Comparison of ENCODE assay signal across 11 cellular contexts in the genomic region with DNA sequence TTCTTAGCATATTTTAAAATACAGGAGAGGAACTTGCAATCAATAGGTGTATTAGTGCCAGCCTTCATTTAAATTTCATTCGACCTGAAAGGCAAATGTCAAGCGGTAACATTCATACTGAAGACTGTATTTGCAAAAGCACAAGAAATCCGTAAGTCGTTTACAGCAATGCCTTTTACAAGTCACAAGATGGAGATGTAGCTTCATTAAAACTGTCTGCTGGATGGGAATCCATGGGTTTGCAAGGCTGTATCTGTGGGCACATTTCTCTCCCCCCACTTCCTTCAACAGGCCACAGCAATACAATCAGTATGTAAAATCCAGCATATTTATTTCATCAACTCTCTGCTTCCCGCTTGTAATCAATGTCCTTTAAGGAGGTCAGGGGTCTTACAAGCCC.
DNase-seq lines count a peak whose midpoint lies in the region; ATAC-seq and TF ChIP-seq lines count a peak whose summit lies in the region.
"Had no signal": no experiment of that assay in that cellular context is flagged by ENCODE, and none has a peak within 500 bp of the region (broad histone marks: within the 10 kb centered on the region; RNA-seq: fewer than 3 reads in every experiment).

No MANE protein-coding gene starts in this region.

- TF ChIP-seq CTCF in LNCaP clone FGC (IDR thresholded peaks at IDR 0.05; ENCODE audit: control insufficient read depth, extremely low read depth, insufficient read depth) = peak; percentile 25; the same call in 1 of the 2 replicates
- peak; percentile 25 for TF ChIP-seq CTCF in epithelial cell of proximal tubule (conservative IDR thresholded peaks at IDR 0.05; ENCODE audit: low read depth, low read length)

- POLR2A ChIA-PET in naive thymus-derived CD8-positive, alpha-beta T cell (lab: Charles Lee) = no interaction called here

- peak overlapping the region in 6 of 10 donors; percentile 4 to 94 (median 63) for H3K27ac Mint-ChIP-seq in naive thymus-derived CD8-positive, alpha-beta T cell
- H3K27ac Mint-ChIP-seq: activated CD8-positive, alpha-beta T cell treated with anti-CD3 and anti-CD28 coated beads for 36 hours; stimulated activated effector memory CD8-positive, alpha-beta T cell treated with anti-CD3 and anti-CD28 coated beads, Interleukin-12 subunit alpha, Interleukin-12 subunit beta, amount 100 ng/mL, for 72 hours had no signal

- H3K4me3 ChIP-seq in LNCaP clone FGC (ENCODE audit: low read depth, low read length) = no peak overlapping the region
- no peak overlapping the region for H3K4me3 ChIP-seq in epithelial cell of proximal tubule (ENCODE audit: low read depth, low read length)

- no peak for ATAC-seq in naive thymus-derived CD8-positive, alpha-beta T cell
- no peak for ATAC-seq in HG03159 (IDR thresholded peaks at IDR 0.05; ENCODE audit: unreplicated experiment)
- ATAC-seq: activated CD8-positive, alpha-beta T cell treated with anti-CD3 and anti-CD28 coated beads for 36 hours; stimulated activated effector memory CD8-positive, alpha-beta T cell treated with anti-CD3 and anti-CD28 coated beads, Interleukin-12 subunit alpha, Interleukin-12 subunit beta, amount 100 ng/mL, for 72 hours had no signal

- H3K9me3 Mint-ChIP-seq in naive thymus-derived CD8-positive, alpha-beta T cell = no peaks in the 10 kb centered on the region
- H3K9me3 Mint-ChIP-seq: activated CD8-positive, alpha-beta T cell treated with anti-CD3 and anti-CD28 coated beads for 36 hours; stimulated activated effector memory CD8-positive, alpha-beta T cell treated with anti-CD3 and anti-CD28 coated beads, Interleukin-12 subunit alpha, Interleukin-12 subunit beta, amount 100 ng/mL, for 72 hours had no signal

- DNase-seq in AG08396 (ENCODE audit: low spot score) (peak; percentile 17), LNCaP clone FGC (ENCODE audit: low read depth) (no peak), epithelial cell of proximal tubule (ENCODE audit: low read depth) (no peak), NOMO-1 treated with dmso at 0.1 percent for 144 hours (lab: John Stamatoyannopoulos, UW; ENCODE audit: unreplicated experiment) (no peak), NCI-H2107 treated with DMSO at 0.1 percent for 48 hours (lab: John Stamatoyannopoulos, UW; ENCODE audit: unreplicated experiment) (no peak), SHP77 (lab: John Stamatoyannopoulos, UW) (no peak)
- DNase-seq in naive thymus-derived CD8-positive, alpha-beta T cell = no peak
- DNase-seq: activated CD8-positive, alpha-beta T cell treated with anti-CD3 and anti-CD28 coated beads for 36 hours; NCI-H2171 treated with DMSO at 0.1 percent for 48 hours had no signal

- peaks cover 0 to 19% (median 0%) of the 10 kb centered on the region in 3 donors for H3K36me3 Mint-ChIP-seq in naive thymus-derived CD8-positive, alpha-beta T cell

- H3K4me1 Mint-ChIP-seq in naive thymus-derived CD8-positive, alpha-beta T cell = peaks cover 26 to 50% (median 41%) of the 10 kb centered on the region in 4 donors

- no peaks in the 10 kb centered on the region for H3K27me3 Mint-ChIP-seq in naive thymus-derived CD8-positive, alpha-beta T cell
- H3K27me3 Mint-ChIP-seq: activated CD8-positive, alpha-beta T cell treated with anti-CD3 and anti-CD28 coated beads for 36 hours had no signal

- no peak overlapping the region for H3K4me3 Mint-ChIP-seq in naive thymus-derived CD8-positive, alpha-beta T cell
- H3K4me3 Mint-ChIP-seq: activated CD8-positive, alpha-beta T cell treated with anti-CD3 and anti-CD28 coated beads for 36 hours; stimulated activated effector memory CD8-positive, alpha-beta T cell treated with anti-CD3 and anti-CD28 coated beads, Interleukin-12 subunit alpha, Interleukin-12 subunit beta, amount 100 ng/mL, for 72 hours had no signal
